ENCODE assay signal across 17 cellular contexts in genomic region chr3:189572249-189572648, GRCh38. TPM values are rescaled to one million over a fixed set of nuclear protein-coding genes. Genes with fewer than 3 reads are reported as not detected.
DNase-seq lines count a peak whose midpoint lies in the region; ATAC-seq and FAIRE-seq lines count a peak whose summit lies in the region.
"Had no signal": no experiment of that assay in that cellular context is flagged by ENCODE, and none has a peak within 500 bp of the region (broad histone marks: within the 10 kb centered on the region; RNA-seq: fewer than 3 reads in every experiment).

No MANE protein-coding gene starts in this region.

- no peaks in the 10 kb centered on the region for H3K4me1 ChIP-seq in small intestine (ENCODE audit: control insufficient read depth in 2 of 2, insufficient read depth in 1 of 2, low read depth in 1 of 2, low read length in 1 of 2)
- H3K4me1 ChIP-seq: suprapubic skin had no signal

- H3K27ac ChIP-seq in small intestine (ENCODE audit: low read depth in 1 of 2, low read length in 1 of 2) = no peak overlapping the region
- H3K27ac ChIP-seq: skin epidermis, suprapubic skin had no signal

- H3K9me3 Mint-ChIP-seq in effector memory CD8-positive, alpha-beta T cell = no peaks in the 10 kb centered on the region

- no peaks in the 10 kb centered on the region for H3K36me3 ChIP-seq in small intestine (ENCODE audit: control insufficient read depth in 2 of 2, insufficient read depth in 2 of 2, low read length in 2 of 2)
- H3K36me3 ChIP-seq: suprapubic skin had no signal

- H3K36me3 Mint-ChIP-seq in effector memory CD8-positive, alpha-beta T cell (ENCODE audit: insufficient read depth) = no peaks in the 10 kb centered on the region

- DNase-seq in activated CD4-positive, CD25-positive, alpha-beta regulatory T cell (lab: John Stamatoyannopoulos, UW) = no peak
- DNase-seq in HCEC 1CT (peak; percentile 50), astrocyte of the hippocampus (ENCODE audit: low read depth, low spot score) (peak; percentile 10), small intestine (peak; percentile 12), NOMO-1 treated with DMSO at 0.1 percent for 48 hours (lab: John Stamatoyannopoulos, UW; ENCODE audit: unreplicated experiment) (no peak), NCI-H1436 (lab: John Stamatoyannopoulos, UW) (no peak)
- DNase-seq in effector memory CD8-positive, alpha-beta T cell = no peak
- DNase-seq: activated CD4-positive, CD25-positive, alpha-beta regulatory T cell treated with anti-CD3 and anti-CD28 coated beads, Interleukin-2, amount 50 U/mL, for 72 hours; activated gamma-delta T cell treated with Interleukin-2 at 50 U/mL for 16 hours; cerebellar nuclear complex; COR-L47; mesendoderm; NCI-H446 had no signal

- H3K27ac Mint-ChIP-seq in effector memory CD8-positive, alpha-beta T cell = no peak overlapping the region

- peak; percentile 10 for FAIRE-seq in small intestine (lab: Jason Lieb, UNC)

- H3K4me3 ChIP-seq in small intestine (ENCODE audit: low read depth in 1 of 2, low read length in 2 of 2) = no peak overlapping the region
- H3K4me3 ChIP-seq: skin epidermis, suprapubic skin had no signal

- H3K27me3 Mint-ChIP-seq in effector memory CD8-positive, alpha-beta T cell = no peaks in the 10 kb centered on the region

- H3K4me1 Mint-ChIP-seq in effector memory CD8-positive, alpha-beta T cell (ENCODE audit: low read depth in 2 of 2) = peaks cover 0 to 10% of the 10 kb centered on the region in 2 donors

- no peaks in the 10 kb centered on the region for H3K9me3 ChIP-seq in small intestine (ENCODE audit: control insufficient read depth, low read depth)
- H3K9me3 ChIP-seq: suprapubic skin had no signal

- H3K27me3 ChIP-seq in small intestine (ENCODE audit: control insufficient read depth in 2 of 2, insufficient read depth in 2 of 2, low read length in 2 of 2) = no peaks in the 10 kb centered on the region
- H3K27me3 ChIP-seq: suprapubic skin had no signal

- WGBS in small intestine, 3 donors = 70 to 81% (median 77%) methylated on average over 2 of the region's 2 CpGs

- ATAC-seq in activated CD4-positive, CD25-positive, alpha-beta regulatory T cell treated with anti-CD3 and anti-CD28 coated beads, Interleukin-2, amount 50 U/mL, for 24 hours = peak; percentile 80
- no peak for ATAC-seq in effector memory CD8-positive, alpha-beta T cell (replicated peaks)
- ATAC-seq: Panc1 had no signal

- no peak overlapping the region for H3K4me3 Mint-ChIP-seq in effector memory CD8-positive, alpha-beta T cell

RNA-seq across cellular contexts. Expression of gene TP63, which starts 58.9 kb away (rescaled TPM):
- polyA plus RNA-seq in small intestine = under 1 TPM in 2 of 3 donors, not detected in 1; under 0.01 to 0.03 TPM

Comparison
In these comparisons a context has a peak if more than half of its experiments do, and no peak if none do; other contexts are left out.
1. DNase-seq: peak in HCEC 1CT (single experiment), astrocyte of the hippocampus (single experiment) and small intestine (single experiment); none in activated CD4-positive, CD25-positive, alpha-beta regulatory T cell (0 of 4), NOMO-1 treated with DMSO at 0.1 percent for 48 hours (single experiment), effector memory CD8-positive, alpha-beta T cell (0 of 3) and NCI-H1436 (single experiment).